Comparison of ENCODE assay signal across 12 cellular contexts in the genomic region with DNA sequence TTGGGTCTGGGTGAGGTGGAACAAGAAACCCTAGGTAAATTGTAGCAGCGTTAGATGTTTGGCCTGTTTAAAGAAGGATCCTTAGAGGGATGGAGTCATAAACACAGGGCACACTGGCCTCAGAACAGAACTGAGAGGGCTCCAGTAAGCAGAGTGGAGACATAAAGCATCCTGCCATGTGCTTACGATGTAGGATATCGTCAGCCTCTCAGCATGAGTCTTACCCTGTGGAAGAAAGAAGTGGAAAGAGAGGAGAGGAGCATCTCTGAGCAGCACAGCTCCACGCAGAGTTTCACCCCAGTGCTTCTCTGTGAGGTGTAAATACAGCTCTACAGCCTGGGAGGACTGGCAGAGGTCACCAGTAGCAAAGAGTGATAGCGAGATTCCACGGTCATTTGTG. TPM values are rescaled to one million over a fixed set of nuclear protein-coding genes. Genes with fewer than 3 reads are reported as not detected.
A peak's percentile ranks its signal among the peaks of the same experiment; 100 is the strongest.
DNase-seq lines count a peak whose midpoint lies in the region; ATAC-seq and TF ChIP-seq lines count a peak whose summit lies in the region.
"Had no signal": no experiment of that assay in that cellular context is flagged by ENCODE, and none has a peak within 500 bp of the region (broad histone marks: within the 10 kb centered on the region; RNA-seq: fewer than 3 reads in every experiment).

No MANE protein-coding gene starts in this region.

- no peak for ATAC-seq in gastrocnemius medialis
- ATAC-seq: activated CD4-positive, alpha-beta T cell treated with anti-CD3 and anti-CD28 coated beads for 36 hours had no signal

- no CpG with 5 or more reads among the region's 6 CpGs for WGBS in iPS DF 6.9 (ENCODE audit: insufficient coverage, insufficient read length)

- intact Hi-C loops in gastrocnemius medialis (cut with DNase I; ENCODE audit: low total_unique reads): no loop called here

- TF ChIP-seq CTCF in astrocyte of the spinal cord (IDR thresholded peaks at IDR 0.05; ENCODE audit: low read depth, low read length) (no peak), gastrocnemius medialis (IDR thresholded peaks at IDR 0.05 in 4 of 5, conservative IDR thresholded peaks at IDR 0.05 in 1 of 5) (no peak)

- DNase-seq in H4 (ENCODE audit: low spot score): peak; percentile 10
- DNase-seq in astrocyte of the spinal cord (ENCODE audit: low read depth, low spot score): peak; percentile 74
- DNase-seq in iPS DF 6.9 (ENCODE audit: low read depth, low spot score): no peak
- DNase-seq in gastrocnemius medialis: no peak
- DNase-seq in NCI-H1417 (lab: John Stamatoyannopoulos, UW): no peak
- DNase-seq in activated CD4-positive, alpha-beta T cell treated with anti-CD3 and anti-CD28 coated beads for 4 hours: no peak
- DNase-seq in epidermal melanocyte (ENCODE audit: insufficient read length, low spot score): no peak
- DNase-seq in T1000 (lab: John Stamatoyannopoulos, UW): no peak
- DNase-seq: activated CD4-positive, alpha-beta T cell treated with anti-CD3 and anti-CD28 coated beads for 36 hours; activated effector memory CD4-positive, alpha-beta T cell treated with anti-CD3 and anti-CD28 coated beads, Interleukin-2, amount 50 U/mL, for 16 hours; NCI-H146 had no signal

- TF ChIP-seq POLR2A in gastrocnemius medialis (IDR thresholded peaks at IDR 0.05): no peak

- H3K4me3 ChIP-seq in astrocyte of the spinal cord (ENCODE audit: low read depth, low read length) (no peak overlapping the region), iPS DF 6.9 (ENCODE audit: low read length) (no peak overlapping the region), gastrocnemius medialis (no peak overlapping the region)
- H3K4me3 ChIP-seq: BLaER1 treated with 17β-estradiol and CSF1 and Interleukin-3, amounts not matched to agents 10 nM and 100 nM had no signal

- no peaks in the 10 kb centered on the region for H3K27me3 ChIP-seq in iPS DF 6.9 (ENCODE audit: control insufficient read depth, insufficient read depth, low read length)
- H3K27me3 ChIP-seq in gastrocnemius medialis: no peaks in the 10 kb centered on the region
- H3K27me3 ChIP-seq: BLaER1 treated with 17β-estradiol and CSF1 and Interleukin-3, amounts not matched to agents 10 nM and 100 nM had no signal

- H3K27ac ChIP-seq in iPS DF 6.9 (ENCODE audit: low read length) (peak overlapping the region; percentile 86), gastrocnemius medialis (peak overlapping the region; percentile 40 to 65 (median 47))
- H3K27ac ChIP-seq: BLaER1 treated with 17β-estradiol and CSF1 and Interleukin-3, amounts not matched to agents 10 nM and 100 nM had no signal

- no peaks in the 10 kb centered on the region for H3K9me3 ChIP-seq in iPS DF 6.9 (ENCODE audit: control insufficient read depth, insufficient read depth, low read length)
- H3K9me3 ChIP-seq in gastrocnemius medialis: no peaks in the 10 kb centered on the region
- H3K9me3 ChIP-seq: BLaER1 treated with 17β-estradiol and CSF1 and Interleukin-3, amounts not matched to agents 10 nM and 100 nM had no signal

- no peaks in the 10 kb centered on the region for H3K36me3 ChIP-seq in iPS DF 6.9 (ENCODE audit: control insufficient read depth, insufficient read depth, low read length)
- H3K36me3 ChIP-seq in gastrocnemius medialis: no peaks in the 10 kb centered on the region
- H3K36me3 ChIP-seq: BLaER1 treated with 17β-estradiol and CSF1 and Interleukin-3, amounts not matched to agents 10 nM and 100 nM had no signal

- in situ Hi-C loops in astrocyte of the spinal cord (cut with HindIII; ENCODE audit: low sequenced_read_pairs) (no loop called here), gastrocnemius medialis (cut with MboI; ENCODE audit: low sequenced_read_pairs in 4 of 4) (no loop called here)

- H3K4me1 ChIP-seq in iPS DF 6.9 (ENCODE audit: control insufficient read depth, insufficient read depth, low read length) (peaks cover 14% of the 10 kb centered on the region), gastrocnemius medialis (peaks cover 9 to 20% of the 10 kb centered on the region in 2 donors)

RNA-seq across cellular contexts. Expression of a gene that starts 27.8 kb away (rescaled TPM):
- total RNA-seq in H4 (2014; rRNA removed; shearing (Covaris generic)): 0.41 and 1.5 TPM in 2 replicates
- 10 to 100 TPM; 15.3 to 64.5 (median 17.4) TPM for total RNA-seq in gastrocnemius medialis
- total RNA-seq: activated CD4-positive, alpha-beta T cell treated with anti-CD3 and anti-CD28 coated beads for 36 hours had no signal

Comparison
In these comparisons a context has a peak if more than half of its experiments do, and no peak if none do; other contexts are left out.
1. DNase-seq: peak in H4 (single experiment) and astrocyte of the spinal cord (single experiment); none in iPS DF 6.9 (single experiment), gastrocnemius medialis (0 of 2), NCI-H1417 (0 of 3), activated CD4-positive, alpha-beta T cell treated with anti-CD3 and anti-CD28 coated beads for 4 hours (0 of 2), epidermal melanocyte (single experiment) and T1000 (single experiment).